Comparison of ENCODE assay signal across 8 cellular contexts in genomic region chr1:181089017-181089776, GRCh38. TPM values are rescaled to one million over a fixed set of nuclear protein-coding genes. Genes with fewer than 3 reads are reported as not detected.
DNase-seq lines count a peak whose midpoint lies in the region; ATAC-seq and TF ChIP-seq lines count a peak whose summit lies in the region.

No MANE protein-coding gene starts in this region.

- H3K27ac ChIP-seq in OCI-LY3 (ENCODE audit: low read length), result peak overlapping the region; percentile 98

- H4K20me1 ChIP-seq in OCI-LY3 (ENCODE audit: insufficient read depth, low read length), result peaks cover 44% of the 10 kb centered on the region

- H3K27ac Mint-ChIP-seq in activated naive CD8-positive, alpha-beta T cell treated with anti-CD3 and anti-CD28 coated beads, Interleukin-2, amount 10 ng/mL, durations not matched to agents 7 days and 5 days, result peak overlapping the region; percentile 99

- H3K4me3 ChIP-seq in OCI-LY3 (ENCODE audit: low read length) (peak overlapping the region; percentile 86), iPS-18c (ENCODE audit: insufficient read depth, low read depth, low read length) (peak overlapping the region; percentile 80)

- H3K4me2 ChIP-seq in OCI-LY3 (ENCODE audit: low read length), result peak overlapping the region; percentile 64

- H3K36me3 ChIP-seq in OCI-LY3 (replicated peaks; ENCODE audit: low read depth, low read length), result peaks cover 49% of the 10 kb centered on the region

- H3K27me3 ChIP-seq in OCI-LY3 (ENCODE audit: low read depth, low read length), result peaks cover 8% of the 10 kb centered on the region

- CTCF ChIA-PET in HEK293T (lab: Yijun Ruan, JAX), result interaction anchor here (1.4 kb wide), 1 partner anchor 47 kb away, joined by 4 read pairs; no protein-coding TSS in a partner anchor
- CTCF ChIA-PET in GM10248 (lab: Yijun Ruan, JAX), result interaction anchor here (1.8 to 10.0 kb wide), 5 partner anchors 11 to 54 kb away, joined by 7 to 74 read pairs (median 66); no protein-coding TSS in a partner anchor

- peaks cover 54% of the 10 kb centered on the region for H3K4me1 ChIP-seq in OCI-LY3 (ENCODE audit: low read length)

- ATAC-seq in activated naive CD8-positive, alpha-beta T cell treated with anti-CD3 and anti-CD28 coated beads, Interleukin-2, amount 10 ng/mL, durations not matched to agents 7 days and 5 days (ENCODE audit: low read depth), result peak; percentile 9

- H3K27me3 Mint-ChIP-seq in activated naive CD8-positive, alpha-beta T cell treated with anti-CD3 and anti-CD28 coated beads, Interleukin-2, amount 10 ng/mL, durations not matched to agents 7 days and 5 days, result no peaks in the 10 kb centered on the region

- peaks cover 74% of the 10 kb centered on the region for H3K79me2 ChIP-seq in OCI-LY3 (ENCODE audit: low read length)

- POLR2A ChIA-PET in HEK293T (lab: Yijun Ruan, JAX) (interaction anchor here (0.6 to 4.1 kb wide), 13 partner anchors 10 to 52 kb away, joined by 3 to 33 read pairs (median 8); no protein-coding TSS in a partner anchor), GM10248 (lab: Yijun Ruan, JAX) (interaction anchor here (0.6 to 5.1 kb wide), 24 partner anchors 10 to 717 kb away, joined by 3 to 110 read pairs (median 5); partner anchors contain the start of gene MR1)
- POLR2A ChIA-PET in activated naive CD8-positive, alpha-beta T cell treated with anti-CD3 and anti-CD28 coated beads, Interleukin-2, amount 10 ng/mL, durations not matched to agents 7 days and 5 days (lab: Charles Lee), result interaction anchor here (0.5 to 11.4 kb wide), 19 partner anchors 9 to 574 kb away, joined by 3 to 244 read pairs (median 5); partner anchors contain the start of gene MR1

- no peaks in the 10 kb centered on the region for H3K9me3 ChIP-seq in OCI-LY3 (ENCODE audit: insufficient read depth, low read length)
- peaks cover 3% of the 10 kb centered on the region for H3K9me3 ChIP-seq in iPS-18c (ENCODE audit: control insufficient read depth, insufficient read depth, low read length)

- peaks cover 45% of the 10 kb centered on the region for H3K4me1 Mint-ChIP-seq in activated naive CD8-positive, alpha-beta T cell treated with anti-CD3 and anti-CD28 coated beads, Interleukin-2, amount 10 ng/mL, durations not matched to agents 7 days and 5 days

- H3K9ac ChIP-seq in OCI-LY3 (ENCODE audit: low read length), result peak overlapping the region; percentile 100

- H2AFZ ChIP-seq in OCI-LY3 (ENCODE audit: low read depth, low read length), result no peak overlapping the region

- peak overlapping the region; percentile 98 for H3K4me3 Mint-ChIP-seq in activated naive CD8-positive, alpha-beta T cell treated with anti-CD3 and anti-CD28 coated beads, Interleukin-2, amount 10 ng/mL, durations not matched to agents 7 days and 5 days

- DNase-seq in EL (peak; percentile 14), HEK293T (ENCODE audit: extremely low spot score) (no peak), GM10248 (ENCODE audit: extremely low spot score) (no peak), inferior parietal cortex (ENCODE audit: extremely low spot score) (no peak)
- DNase-seq in activated naive CD8-positive, alpha-beta T cell treated with anti-CD3 and anti-CD28 coated beads, Interleukin-2, amount 10 ng/mL, durations not matched to agents 7 days and 5 days, result peak; percentile 68
- peak; percentile 12 to 19 for DNase-seq in stimulated activated CD4-positive, alpha-beta T cell treated with anti-CD3 and anti-CD28 coated beads, Interleukin-15, amount 100 ng/mL, for 48 hours (ENCODE audit: low read depth in 2 of 2)

- no peak for TF ChIP-seq CTCF in OCI-LY3 (IDR thresholded peaks at IDR 0.05; ENCODE audit: low read depth, low read length)
- no peak for TF ChIP-seq CTCF in GM10248 (IDR thresholded peaks at IDR 0.05; ENCODE audit: control extremely low read depth, extremely low read depth, low read depth, missing control alignments)

- H3K36me3 Mint-ChIP-seq in activated naive CD8-positive, alpha-beta T cell treated with anti-CD3 and anti-CD28 coated beads, Interleukin-2, amount 10 ng/mL, durations not matched to agents 7 days and 5 days, result peaks cover 31% of the 10 kb centered on the region

- H3K9me3 Mint-ChIP-seq in activated naive CD8-positive, alpha-beta T cell treated with anti-CD3 and anti-CD28 coated beads, Interleukin-2, amount 10 ng/mL, durations not matched to agents 7 days and 5 days, result no peaks in the 10 kb centered on the region

TF ChIP-seq in HEK293T, 16 proteins besides CTCF, POLR2A, EP300 and RAD21:
- TF ChIP-seq BHLHE40 (IDR thresholded peaks at IDR 0.05; ENCODE audit: borderline replicate concordance), result no peak
- TF ChIP-seq LEF1 (IDR thresholded peaks at IDR 0.05; ENCODE audit: borderline replicate concordance), result 0 out of 2 replicates have a peak, but pooled peaks have one; percentile 71
- no peak for TF ChIP-seq CTBP1 (IDR thresholded peaks at IDR 0.05; ENCODE audit: borderline replicate concordance)
- peak; percentile 23; the same call in 1 of the 2 replicates for TF ChIP-seq L3MBTL2 (conservative IDR thresholded peaks at IDR 0.05)

RNA-seq across cellular contexts. Expression of gene IER5, which starts 0.7 kb away (rescaled TPM):
- total RNA-seq in activated naive CD8-positive, alpha-beta T cell treated with anti-CD3 and anti-CD28 coated beads, Interleukin-2, amount 10 ng/mL, durations not matched to agents 7 days and 5 days, result 10 to 100 TPM; 36.6 to 36.8 TPM

RNA-seq across cellular contexts. Expression of gene MR1, which starts 55.4 kb away (rescaled TPM):
- 10 to 100 TPM; 39.2 to 40.0 TPM for total RNA-seq in activated naive CD8-positive, alpha-beta T cell treated with anti-CD3 and anti-CD28 coated beads, Interleukin-2, amount 10 ng/mL, durations not matched to agents 7 days and 5 days

Comparison
In these comparisons a context has a peak if more than half of its experiments do, and no peak if none do; other contexts are left out.
1. DNase-seq: peak in EL (single experiment), activated naive CD8-positive, alpha-beta T cell treated with anti-CD3 and anti-CD28 coated beads, Interleukin-2, amount 10 ng/mL, durations not matched to agents 7 days and 5 days (single experiment) and stimulated activated CD4-positive, alpha-beta T cell treated with anti-CD3 and anti-CD28 coated beads, Interleukin-15, amount 100 ng/mL, for 48 hours (2 of 2); none in HEK293T (single experiment), GM10248 (single experiment) and inferior parietal cortex (single experiment).